ENCODE assay signal across 8 cellular contexts in genomic region chr2:71276311-71277158, GRCh38. TPM values are rescaled to one million over a fixed set of nuclear protein-coding genes. Genes with fewer than 3 reads are reported as not detected.
DNase-seq lines count a peak whose midpoint lies in the region; ATAC-seq and TF ChIP-seq lines count a peak whose summit lies in the region.

No MANE protein-coding gene starts in this region.

- no peaks in the 10 kb centered on the region for H3K9me3 ChIP-seq in osteoblast (ENCODE audit: low read depth, low read length)
- no peaks in the 10 kb centered on the region for H3K9me3 ChIP-seq in suprapubic skin

- peak overlapping the region; percentile 74 for H3K4me3 ChIP-seq in osteoblast (ENCODE audit: insufficient read depth, low read length)
- peak overlapping the region; percentile 52 for H3K4me3 ChIP-seq in suprapubic skin

- H3K27me3 Mint-ChIP-seq in activated naive CD8-positive, alpha-beta T cell: peaks cover 69% of the 10 kb centered on the region

- DNase-seq in EL (peak; percentile 68), Kasumi-1 (lab: John Stamatoyannopoulos, UW) (peak; percentile 82 to 83), Right ventricle myocardium inferior (ENCODE audit: missing footprints) (peak; percentile 96), osteoblast (ENCODE audit: insufficient read length, low spot score, missing footprints) (peak; percentile 96), suprapubic skin (ENCODE audit: low spot score in 2 of 2) (peak; percentile 87)

- TF ChIP-seq CTCF in osteoblast (IDR thresholded peaks at IDR 0.05; ENCODE audit: extremely low read depth, low read depth, low read length) (no peak), suprapubic skin (IDR thresholded peaks at IDR 0.05) (no peak)

- H3K27me3 ChIP-seq in osteoblast (ENCODE audit: insufficient read depth, low read length): peaks cover 6% of the 10 kb centered on the region
- H3K27me3 ChIP-seq in suprapubic skin: peaks cover 71% of the 10 kb centered on the region

- under 1% methylated on average over 16 of the region's 93 CpGs for WGBS in suprapubic skin

- no peak for TF ChIP-seq POLR2A in suprapubic skin (IDR thresholded peaks at IDR 0.05)

- no peaks in the 10 kb centered on the region for H3K9me3 Mint-ChIP-seq in activated naive CD8-positive, alpha-beta T cell (ENCODE audit: low read depth)

- peaks cover 14% of the 10 kb centered on the region for H3K4me1 Mint-ChIP-seq in activated naive CD8-positive, alpha-beta T cell (ENCODE audit: low read depth)

- H3K79me2 ChIP-seq in osteoblast (ENCODE audit: insufficient read depth, low read length): no peaks in the 10 kb centered on the region

- H3K4me1 ChIP-seq in osteoblast (ENCODE audit: insufficient read depth, low read length) (peaks cover 16% of the 10 kb centered on the region), suprapubic skin (peaks cover 17% of the 10 kb centered on the region)

- H3K4me3 Mint-ChIP-seq in activated naive CD8-positive, alpha-beta T cell: peak overlapping the region; percentile 79

- intact Hi-C loops in Right ventricle myocardium inferior (cut with DNase I): loop anchor here (1.0 to 5.0 kb wide), 3 partner anchors 34 to 54 kb away; partner anchors contain the start of genes PAIP2B and ZNF638

- H2AFZ ChIP-seq in osteoblast (ENCODE audit: low read length): peak overlapping the region; percentile 87

- H3K27ac ChIP-seq in osteoblast (ENCODE audit: low read depth, low read length) (no peak overlapping the region), suprapubic skin (peak overlapping the region; percentile 4)

- H3K36me3 ChIP-seq in osteoblast (ENCODE audit: insufficient read depth, low read length): no peaks in the 10 kb centered on the region
- no peaks in the 10 kb centered on the region for H3K36me3 ChIP-seq in suprapubic skin

- H3K27ac Mint-ChIP-seq in activated naive CD8-positive, alpha-beta T cell: no peak overlapping the region

- H3K36me3 Mint-ChIP-seq in activated naive CD8-positive, alpha-beta T cell: peaks cover 2% of the 10 kb centered on the region

- peak overlapping the region; percentile 90 for H3K4me2 ChIP-seq in osteoblast (ENCODE audit: insufficient read depth, low read length)

- H4K20me1 ChIP-seq in osteoblast (ENCODE audit: insufficient read depth, low read length): no peaks in the 10 kb centered on the region

- ATAC-seq in GM21825 (IDR thresholded peaks at IDR 0.05; ENCODE audit: unreplicated experiment): peak; percentile 99
- peak; percentile 96 for ATAC-seq in SK-N-SH treated with all-trans-retinoic acid at 6 μM for 48 hours
- ATAC-seq in Right ventricle myocardium inferior: peak; percentile 98

- TF ChIP-seq EP300 in suprapubic skin (IDR thresholded peaks at IDR 0.05): no peak

TF ChIP-seq in SK-N-SH treated with all-trans-retinoic acid at 6 μM for 48 hours, 23 proteins besides CTCF, POLR2A, EP300 and RAD21:
- TF ChIP-seq CREB5 (CRISPR knock-in tag; IDR thresholded peaks at IDR 0.05; ENCODE audit: low read depth) (no peak), ARNTL (CRISPR knock-in tag; IDR thresholded peaks at IDR 0.05; ENCODE audit: borderline replicate concordance, low read depth) (0 out of 2 replicates have a peak, but pooled peaks have one; percentile 51)
TF ChIP-seq in SK-N-SH treated with all-trans-retinoic acid at 6 μM for 48 hours: peak in this region for 1.

RNA-seq across cellular contexts. Expression of gene PAIP2B, which starts 49.6 kb away (rescaled TPM):
- total RNA-seq in Right ventricle myocardium inferior (64.9 TPM), osteoblast (0.36 and 0.59 TPM in 2 replicates), suprapubic skin (10 to 100 TPM; 21.0 to 30.3 (median 26.7) TPM)

RNA-seq across cellular contexts. Expression of gene ZNF638, which starts 55.0 kb away (rescaled TPM):
- total RNA-seq in Right ventricle myocardium inferior (91.9 TPM), osteoblast (148 and 152 TPM in 2 replicates), suprapubic skin (100 to 1,000 TPM in 3 of 4 donors, 10 to 100 TPM in 1; 91.6 to 258 (median 115) TPM)

Comparison
In these comparisons a context has a peak if more than half of its experiments do, and no peak if none do; other contexts are left out.
1. RNA of gene PAIP2B, which starts 49.6 kb away (total RNA-seq): 64.9 TPM in Right ventricle myocardium inferior (single experiment) and 21.0 to 30.3 TPM in suprapubic skin; 0.36 to 0.59 TPM in osteoblast; every median in the first group is over 10 times any median in the second.
2. Peak in every context shown above with its lines, with median percentiles within 50 percentile points of each other: DNase-seq and ATAC-seq.